1 cellular context compared by ENCODE assay signal in the genomic region with DNA sequence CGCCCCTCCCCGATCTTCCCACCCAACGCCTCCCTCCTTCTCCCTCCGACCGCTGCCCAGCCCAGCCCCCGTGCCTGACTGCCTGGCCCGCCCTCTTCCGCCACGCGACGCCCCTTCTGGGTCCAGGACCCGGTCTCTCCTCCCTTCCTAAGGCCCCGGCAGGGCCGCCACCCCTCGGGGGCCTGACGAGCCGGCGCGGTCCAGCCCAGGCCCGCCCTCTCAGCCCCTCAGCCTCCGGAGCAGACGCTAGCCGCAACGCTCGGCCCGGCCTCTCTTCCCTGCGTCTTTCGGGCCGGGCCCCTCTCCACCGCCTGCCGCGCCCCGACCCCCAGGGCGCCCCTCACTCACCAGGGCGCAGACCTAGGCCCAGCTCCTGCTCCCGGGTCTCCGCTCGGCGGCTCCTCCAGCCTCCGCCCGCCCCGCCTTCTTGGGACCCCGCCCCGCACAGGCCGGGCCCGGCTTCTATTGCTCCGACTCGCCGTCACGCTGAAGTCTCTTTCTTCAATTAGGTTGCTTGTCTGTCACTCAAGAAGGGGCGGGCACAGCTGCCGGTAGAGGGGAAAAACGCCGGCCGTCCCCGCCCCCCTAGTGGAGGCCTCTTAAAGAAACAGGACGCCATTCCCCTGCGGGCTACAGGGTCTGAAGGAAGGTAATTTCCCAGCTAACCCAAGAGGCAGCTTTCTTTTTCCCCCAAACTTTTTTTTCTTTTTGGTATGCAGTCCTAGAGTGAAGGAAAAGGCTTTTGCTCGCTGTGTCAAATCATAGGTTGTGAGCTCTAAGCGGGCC.
TF ChIP-seq lines count a peak whose summit lies in the region.

A gene with protein sequence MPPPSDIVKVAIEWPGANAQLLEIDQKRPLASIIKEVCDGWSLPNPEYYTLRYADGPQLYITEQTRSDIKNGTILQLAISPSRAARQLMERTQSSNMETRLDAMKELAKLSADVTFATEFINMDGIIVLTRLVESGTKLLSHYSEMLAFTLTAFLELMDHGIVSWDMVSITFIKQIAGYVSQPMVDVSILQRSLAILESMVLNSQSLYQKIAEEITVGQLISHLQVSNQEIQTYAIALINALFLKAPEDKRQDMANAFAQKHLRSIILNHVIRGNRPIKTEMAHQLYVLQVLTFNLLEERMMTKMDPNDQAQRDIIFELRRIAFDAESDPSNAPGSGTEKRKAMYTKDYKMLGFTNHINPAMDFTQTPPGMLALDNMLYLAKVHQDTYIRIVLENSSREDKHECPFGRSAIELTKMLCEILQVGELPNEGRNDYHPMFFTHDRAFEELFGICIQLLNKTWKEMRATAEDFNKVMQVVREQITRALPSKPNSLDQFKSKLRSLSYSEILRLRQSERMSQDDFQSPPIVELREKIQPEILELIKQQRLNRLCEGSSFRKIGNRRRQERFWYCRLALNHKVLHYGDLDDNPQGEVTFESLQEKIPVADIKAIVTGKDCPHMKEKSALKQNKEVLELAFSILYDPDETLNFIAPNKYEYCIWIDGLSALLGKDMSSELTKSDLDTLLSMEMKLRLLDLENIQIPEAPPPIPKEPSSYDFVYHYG (minus strand): TSS at position 416 of the 786 bp plus-strand sequence. CDS start 12,133 bp downstream, outside the sequence.

TF ChIP-seq in K562, 482 proteins besides CTCF, POLR2A, EP300 and RAD21 (continued from another document and continues in another):
- TF ChIP-seq, protein P1, sequence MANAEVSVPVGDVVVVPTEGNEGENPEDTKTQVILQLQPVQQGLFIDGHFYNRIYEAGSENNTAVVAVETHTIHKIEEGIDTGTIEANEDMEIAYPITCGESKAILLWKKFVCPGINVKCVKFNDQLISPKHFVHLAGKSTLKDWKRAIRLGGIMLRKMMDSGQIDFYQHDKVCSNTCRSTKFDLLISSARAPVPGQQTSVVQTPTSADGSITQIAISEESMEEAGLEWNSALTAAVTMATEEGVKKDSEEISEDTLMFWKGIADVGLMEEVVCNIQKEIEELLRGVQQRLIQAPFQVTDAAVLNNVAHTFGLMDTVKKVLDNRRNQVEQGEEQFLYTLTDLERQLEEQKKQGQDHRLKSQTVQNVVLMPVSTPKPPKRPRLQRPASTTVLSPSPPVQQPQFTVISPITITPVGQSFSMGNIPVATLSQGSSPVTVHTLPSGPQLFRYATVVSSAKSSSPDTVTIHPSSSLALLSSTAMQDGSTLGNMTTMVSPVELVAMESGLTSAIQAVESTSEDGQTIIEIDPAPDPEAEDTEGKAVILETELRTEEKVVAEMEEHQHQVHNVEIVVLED (CRISPR knock-in tag; IDR thresholded peaks at IDR 0.05): 0 out of 2 replicates have a peak, but pooled peaks have one; percentile 28
- peak; percentile 45 for TF ChIP-seq MEIS2 (IDR thresholded peaks at IDR 0.05; ENCODE audit: partially characterized antibody)
- TF ChIP-seq, protein P2, sequence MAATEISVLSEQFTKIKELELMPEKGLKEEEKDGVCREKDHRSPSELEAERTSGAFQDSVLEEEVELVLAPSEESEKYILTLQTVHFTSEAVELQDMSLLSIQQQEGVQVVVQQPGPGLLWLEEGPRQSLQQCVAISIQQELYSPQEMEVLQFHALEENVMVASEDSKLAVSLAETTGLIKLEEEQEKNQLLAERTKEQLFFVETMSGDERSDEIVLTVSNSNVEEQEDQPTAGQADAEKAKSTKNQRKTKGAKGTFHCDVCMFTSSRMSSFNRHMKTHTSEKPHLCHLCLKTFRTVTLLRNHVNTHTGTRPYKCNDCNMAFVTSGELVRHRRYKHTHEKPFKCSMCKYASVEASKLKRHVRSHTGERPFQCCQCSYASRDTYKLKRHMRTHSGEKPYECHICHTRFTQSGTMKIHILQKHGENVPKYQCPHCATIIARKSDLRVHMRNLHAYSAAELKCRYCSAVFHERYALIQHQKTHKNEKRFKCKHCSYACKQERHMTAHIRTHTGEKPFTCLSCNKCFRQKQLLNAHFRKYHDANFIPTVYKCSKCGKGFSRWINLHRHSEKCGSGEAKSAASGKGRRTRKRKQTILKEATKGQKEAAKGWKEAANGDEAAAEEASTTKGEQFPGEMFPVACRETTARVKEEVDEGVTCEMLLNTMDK (IDR thresholded peaks at IDR 0.05; ENCODE audit: borderline replicate concordance, insufficient read depth, low read depth, low read length, poor library complexity, severe bottlenecking): peak; percentile 14
- TF ChIP-seq FOS (IDR thresholded peaks at IDR 0.05; ENCODE audit: extremely low read depth, insufficient read length): peak; percentile 86
- peak in 1 of 2 experiments; percentile 4; a peak in 1 of 4 replicates for TF ChIP-seq NRF1 (conservative IDR thresholded peaks at IDR 0.05 in 1 of 2, IDR thresholded peaks at IDR 0.05 in 1 of 2)
- TF ChIP-seq ARNT (IDR thresholded peaks at IDR 0.05): no peak
- TF ChIP-seq TAF7 (tag; IDR thresholded peaks at IDR 0.05): no peak
- peak; percentile 47 for TF ChIP-seq SAP30 (IDR thresholded peaks at IDR 0.05; ENCODE audit: borderline replicate concordance, insufficient read depth, low read depth, low read length, poor library complexity, severe bottlenecking)
- TF ChIP-seq KAT7 (CRISPR knock-in tag; IDR thresholded peaks at IDR 0.05; ENCODE audit: borderline replicate concordance): 0 out of 2 replicates have a peak, but pooled peaks have one; percentile 60
- TF ChIP-seq ZNF551 (CRISPR knock-in tag; IDR thresholded peaks at IDR 0.05): no peak
- no peak for TF ChIP-seq HNRNPLL (IDR thresholded peaks at IDR 0.05; ENCODE audit: low read depth, low read length, poor library complexity, severe bottlenecking)
- TF ChIP-seq, protein P3, sequence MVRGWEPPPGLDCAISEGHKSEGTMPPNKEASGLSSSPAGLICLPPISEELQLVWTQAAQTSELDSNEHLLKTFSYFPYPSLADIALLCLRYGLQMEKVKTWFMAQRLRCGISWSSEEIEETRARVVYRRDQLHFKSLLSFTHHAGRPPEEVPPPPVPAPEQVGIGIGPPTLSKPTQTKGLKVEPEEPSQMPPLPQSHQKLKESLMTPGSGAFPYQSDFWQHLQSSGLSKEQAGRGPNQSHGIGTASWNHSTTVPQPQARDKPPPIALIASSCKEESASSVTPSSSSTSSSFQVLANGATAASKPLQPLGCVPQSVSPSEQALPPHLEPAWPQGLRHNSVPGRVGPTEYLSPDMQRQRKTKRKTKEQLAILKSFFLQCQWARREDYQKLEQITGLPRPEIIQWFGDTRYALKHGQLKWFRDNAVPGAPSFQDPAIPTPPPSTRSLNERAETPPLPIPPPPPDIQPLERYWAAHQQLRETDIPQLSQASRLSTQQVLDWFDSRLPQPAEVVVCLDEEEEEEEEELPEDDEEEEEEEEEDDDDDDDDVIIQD (CRISPR knock-in tag; IDR thresholded peaks at IDR 0.05): no peak
- TF ChIP-seq MYC (IDR thresholded peaks at IDR 0.05; ENCODE audit: low read depth, low read length): peak; percentile 58; the same call in 1 of the 2 replicates
- TF ChIP-seq MYC (CRISPR knock-in tag; IDR thresholded peaks at IDR 0.05; ENCODE audit: borderline replicate concordance, low read depth): no peak
- no peak for TF ChIP-seq ETV1 (tag; conservative IDR thresholded peaks at IDR 0.05; ENCODE audit: low read depth)
- TF ChIP-seq RBM25 (IDR thresholded peaks at IDR 0.05; ENCODE audit: low read depth, low read length, severe bottlenecking): peak; percentile 93
- TF ChIP-seq HMGN3 (IDR thresholded peaks at IDR 0.05; ENCODE audit: borderline replicate concordance, extremely low read depth, insufficient read length, low read depth, low read length): peak; percentile 32
- TF ChIP-seq, protein P4, sequence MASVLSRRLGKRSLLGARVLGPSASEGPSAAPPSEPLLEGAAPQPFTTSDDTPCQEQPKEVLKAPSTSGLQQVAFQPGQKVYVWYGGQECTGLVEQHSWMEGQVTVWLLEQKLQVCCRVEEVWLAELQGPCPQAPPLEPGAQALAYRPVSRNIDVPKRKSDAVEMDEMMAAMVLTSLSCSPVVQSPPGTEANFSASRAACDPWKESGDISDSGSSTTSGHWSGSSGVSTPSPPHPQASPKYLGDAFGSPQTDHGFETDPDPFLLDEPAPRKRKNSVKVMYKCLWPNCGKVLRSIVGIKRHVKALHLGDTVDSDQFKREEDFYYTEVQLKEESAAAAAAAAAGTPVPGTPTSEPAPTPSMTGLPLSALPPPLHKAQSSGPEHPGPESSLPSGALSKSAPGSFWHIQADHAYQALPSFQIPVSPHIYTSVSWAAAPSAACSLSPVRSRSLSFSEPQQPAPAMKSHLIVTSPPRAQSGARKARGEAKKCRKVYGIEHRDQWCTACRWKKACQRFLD (CRISPR knock-in tag; IDR thresholded peaks at IDR 0.05): peak; percentile 26; the same call in 1 of the 2 replicates
- no peak for TF ChIP-seq GTF2F1 (IDR thresholded peaks at IDR 0.05; ENCODE audit: low read depth, low read length)
- TF ChIP-seq, protein P5, sequence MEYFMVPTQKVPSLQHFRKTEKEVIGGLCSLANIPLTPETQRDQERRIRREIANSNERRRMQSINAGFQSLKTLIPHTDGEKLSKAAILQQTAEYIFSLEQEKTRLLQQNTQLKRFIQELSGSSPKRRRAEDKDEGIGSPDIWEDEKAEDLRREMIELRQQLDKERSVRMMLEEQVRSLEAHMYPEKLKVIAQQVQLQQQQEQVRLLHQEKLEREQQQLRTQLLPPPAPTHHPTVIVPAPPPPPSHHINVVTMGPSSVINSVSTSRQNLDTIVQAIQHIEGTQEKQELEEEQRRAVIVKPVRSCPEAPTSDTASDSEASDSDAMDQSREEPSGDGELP (CRISPR knock-in tag; IDR thresholded peaks at IDR 0.05; ENCODE audit: borderline replicate concordance): peak; percentile 66; the same call in 1 of the 2 replicates
- peak; percentile 66 for TF ChIP-seq ZBTB7A (IDR thresholded peaks at IDR 0.05; ENCODE audit: borderline replicate concordance, control insufficient read depth, low read depth, low read length)
- TF ChIP-seq PHF8 (IDR thresholded peaks at IDR 0.05; ENCODE audit: borderline replicate concordance, low read length): peak; percentile 69; the same call in 1 of the 2 replicates
- peak; percentile 25; the same call in 1 of the 2 replicates for TF ChIP-seq L3MBTL2 (IDR thresholded peaks at IDR 0.05)
- 0 out of 2 replicates have a peak, but pooled peaks have one; percentile 31 for TF ChIP-seq ZC3H4 (CRISPR knock-in tag; IDR thresholded peaks at IDR 0.05; ENCODE audit: borderline replicate concordance)
- TF ChIP-seq, protein P6, sequence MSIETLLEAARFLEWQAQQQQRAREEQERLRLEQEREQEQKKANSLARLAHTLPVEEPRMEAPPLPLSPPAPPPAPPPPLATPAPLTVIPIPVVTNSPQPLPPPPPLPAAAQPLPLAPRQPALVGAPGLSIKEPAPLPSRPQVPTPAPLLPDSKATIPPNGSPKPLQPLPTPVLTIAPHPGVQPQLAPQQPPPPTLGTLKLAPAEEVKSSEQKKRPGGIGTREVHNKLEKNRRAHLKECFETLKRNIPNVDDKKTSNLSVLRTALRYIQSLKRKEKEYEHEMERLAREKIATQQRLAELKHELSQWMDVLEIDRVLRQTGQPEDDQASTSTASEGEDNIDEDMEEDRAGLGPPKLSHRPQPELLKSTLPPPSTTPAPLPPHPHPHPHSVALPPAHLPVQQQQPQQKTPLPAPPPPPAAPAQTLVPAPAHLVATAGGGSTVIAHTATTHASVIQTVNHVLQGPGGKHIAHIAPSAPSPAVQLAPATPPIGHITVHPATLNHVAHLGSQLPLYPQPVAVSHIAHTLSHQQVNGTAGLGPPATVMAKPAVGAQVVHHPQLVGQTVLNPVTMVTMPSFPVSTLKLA (conservative IDR thresholded peaks at IDR 0.05): peak; percentile 54 to 70
- TF ChIP-seq, protein P7, sequence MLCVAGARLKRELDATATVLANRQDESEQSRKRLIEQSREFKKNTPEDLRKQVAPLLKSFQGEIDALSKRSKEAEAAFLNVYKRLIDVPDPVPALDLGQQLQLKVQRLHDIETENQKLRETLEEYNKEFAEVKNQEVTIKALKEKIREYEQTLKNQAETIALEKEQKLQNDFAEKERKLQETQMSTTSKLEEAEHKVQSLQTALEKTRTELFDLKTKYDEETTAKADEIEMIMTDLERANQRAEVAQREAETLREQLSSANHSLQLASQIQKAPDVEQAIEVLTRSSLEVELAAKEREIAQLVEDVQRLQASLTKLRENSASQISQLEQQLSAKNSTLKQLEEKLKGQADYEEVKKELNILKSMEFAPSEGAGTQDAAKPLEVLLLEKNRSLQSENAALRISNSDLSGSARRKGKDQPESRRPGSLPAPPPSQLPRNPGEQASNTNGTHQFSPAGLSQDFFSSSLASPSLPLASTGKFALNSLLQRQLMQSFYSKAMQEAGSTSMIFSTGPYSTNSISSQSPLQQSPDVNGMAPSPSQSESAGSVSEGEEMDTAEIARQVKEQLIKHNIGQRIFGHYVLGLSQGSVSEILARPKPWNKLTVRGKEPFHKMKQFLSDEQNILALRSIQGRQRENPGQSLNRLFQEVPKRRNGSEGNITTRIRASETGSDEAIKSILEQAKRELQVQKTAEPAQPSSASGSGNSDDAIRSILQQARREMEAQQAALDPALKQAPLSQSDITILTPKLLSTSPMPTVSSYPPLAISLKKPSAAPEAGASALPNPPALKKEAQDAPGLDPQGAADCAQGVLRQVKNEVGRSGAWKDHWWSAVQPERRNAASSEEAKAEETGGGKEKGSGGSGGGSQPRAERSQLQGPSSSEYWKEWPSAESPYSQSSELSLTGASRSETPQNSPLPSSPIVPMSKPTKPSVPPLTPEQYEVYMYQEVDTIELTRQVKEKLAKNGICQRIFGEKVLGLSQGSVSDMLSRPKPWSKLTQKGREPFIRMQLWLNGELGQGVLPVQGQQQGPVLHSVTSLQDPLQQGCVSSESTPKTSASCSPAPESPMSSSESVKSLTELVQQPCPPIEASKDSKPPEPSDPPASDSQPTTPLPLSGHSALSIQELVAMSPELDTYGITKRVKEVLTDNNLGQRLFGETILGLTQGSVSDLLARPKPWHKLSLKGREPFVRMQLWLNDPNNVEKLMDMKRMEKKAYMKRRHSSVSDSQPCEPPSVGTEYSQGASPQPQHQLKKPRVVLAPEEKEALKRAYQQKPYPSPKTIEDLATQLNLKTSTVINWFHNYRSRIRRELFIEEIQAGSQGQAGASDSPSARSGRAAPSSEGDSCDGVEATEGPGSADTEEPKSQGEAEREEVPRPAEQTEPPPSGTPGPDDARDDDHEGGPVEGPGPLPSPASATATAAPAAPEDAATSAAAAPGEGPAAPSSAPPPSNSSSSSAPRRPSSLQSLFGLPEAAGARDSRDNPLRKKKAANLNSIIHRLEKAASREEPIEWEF (CRISPR knock-in tag; IDR thresholded peaks at IDR 0.05): no peak
- TF ChIP-seq NEUROD1 (IDR thresholded peaks at IDR 0.05; ENCODE audit: borderline replicate concordance, low read depth, low read length, partially characterized antibody): peak; percentile 94
- TF ChIP-seq ZNF589 (CRISPR knock-in tag; IDR thresholded peaks at IDR 0.05; ENCODE audit: low read depth): no peak
- no peak for TF ChIP-seq BHLHE40 (IDR thresholded peaks at IDR 0.05; ENCODE audit: low read length)
- TF ChIP-seq CREM (IDR thresholded peaks at IDR 0.05; ENCODE audit: low read depth): peak; percentile 67
- TF ChIP-seq ZNF124 (CRISPR knock-in tag; IDR thresholded peaks at IDR 0.05): no peak
- peak; percentile 91 for TF ChIP-seq SP2 (IDR thresholded peaks at IDR 0.05; ENCODE audit: extremely low read depth, low read depth, low read length, poor library complexity, severe bottlenecking)
- TF ChIP-seq HNRNPH1 (optimal IDR thresholded peaks at IDR 0.05; ENCODE audit: low read depth, low read length): no peak
- TF ChIP-seq U2AF2 (optimal IDR thresholded peaks at IDR 0.05; ENCODE audit: low read depth, low read length): no peak
- TF ChIP-seq KLF6 (CRISPR knock-in tag; IDR thresholded peaks at IDR 0.05; ENCODE audit: borderline replicate concordance): no peak
- no peak for TF ChIP-seq ERF (CRISPR knock-in tag; IDR thresholded peaks at IDR 0.05)
- TF ChIP-seq ETV6 (IDR thresholded peaks at IDR 0.05; ENCODE audit: borderline replicate concordance in 1 of 2, low read depth in 2 of 2, low read length in 1 of 2): no peak
- no peak for TF ChIP-seq ETV6 (CRISPR knock-in tag; IDR thresholded peaks at IDR 0.05; ENCODE audit: borderline replicate concordance)
- peak; percentile 68 for TF ChIP-seq ATF7 (IDR thresholded peaks at IDR 0.05)
- peak; percentile 70 for TF ChIP-seq GABPA (tag; conservative IDR thresholded peaks at IDR 0.05; ENCODE audit: low read depth)
- TF ChIP-seq ZFX (CRISPR knock-in tag; IDR thresholded peaks at IDR 0.05): peak; percentile 82
- TF ChIP-seq CXXC5 (CRISPR knock-in tag; IDR thresholded peaks at IDR 0.05): peak; percentile 79
- no peak for TF ChIP-seq ZNF668 (CRISPR knock-in tag; IDR thresholded peaks at IDR 0.05)
